ENCODE assay signal across 22 cellular contexts in the genomic region with DNA sequence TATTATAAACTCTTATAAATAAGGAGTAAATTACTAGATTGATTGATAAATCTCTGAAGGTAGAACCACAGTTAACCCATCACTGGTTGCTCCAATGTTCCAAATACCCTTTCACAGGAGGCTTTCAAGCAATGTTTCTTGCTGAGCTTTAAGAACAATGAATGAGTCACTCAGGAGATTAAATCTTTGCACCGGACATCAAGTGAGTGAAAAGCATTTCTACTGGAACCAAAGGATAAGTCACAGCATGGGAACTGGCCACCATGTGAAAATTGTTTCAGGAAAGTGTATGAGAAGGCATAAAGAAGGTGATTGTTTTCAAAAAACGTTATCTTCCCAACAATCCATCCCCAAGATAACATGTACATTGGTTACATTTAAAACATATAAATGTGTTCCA.
DNase-seq lines count a peak whose midpoint lies in the region; ATAC-seq and TF ChIP-seq lines count a peak whose summit lies in the region.
"Had no signal": no experiment of that assay in that cellular context is flagged by ENCODE, and none has a peak within 500 bp of the region (broad histone marks: within the 10 kb centered on the region; RNA-seq: fewer than 3 reads in every experiment).

No MANE protein-coding gene starts in this region.

- H4K91ac ChIP-seq in IMR-90 (ENCODE audit: insufficient read depth, low read depth, low read length), result no peak overlapping the region

- no peak for TF ChIP-seq RAD21 in IMR-90 (IDR thresholded peaks at IDR 0.05; ENCODE audit: low read length)

- no peak overlapping the region for H3K56ac ChIP-seq in IMR-90 (ENCODE audit: extremely low read depth, insufficient read depth, low read length)

- no peak overlapping the region for H3K9ac ChIP-seq in IMR-90 (ENCODE audit: low read depth, low read length)

- H3K27me3 ChIP-seq in IMR-90 (ENCODE audit: control insufficient read depth, insufficient read depth, low read length) (no peaks in the 10 kb centered on the region), vagina (no peaks in the 10 kb centered on the region)
- H3K27me3 ChIP-seq: Peyer's patch, SJCRH30 had no signal

- H3K18ac ChIP-seq in IMR-90 (ENCODE audit: low read depth, low read length), result no peak overlapping the region

- POLR2A ChIA-PET in IMR-90 (lab: Charles Lee; ENCODE audit: unreplicated experiment), result no interaction called here
- POLR2A ChIA-PET in naive thymus-derived CD8-positive, alpha-beta T cell (lab: Charles Lee), result no interaction called here

- TF ChIP-seq POLR2A in IMR-90 (IDR thresholded peaks at IDR 0.05; ENCODE audit: low read depth, low read length) (no peak), vagina (IDR thresholded peaks at IDR 0.05) (no peak)

- no peak overlapping the region for H2BK15ac ChIP-seq in IMR-90 (ENCODE audit: low read depth, low read length)

- H2BK20ac ChIP-seq in IMR-90 (ENCODE audit: low read depth, low read length), result no peak overlapping the region

- H3K4me1 ChIP-seq in IMR-90 (ENCODE audit: control insufficient read depth, insufficient read depth, low read length) (no peaks in the 10 kb centered on the region), vagina (no peaks in the 10 kb centered on the region)
- H3K4me1 ChIP-seq: Peyer's patch, SJCRH30 had no signal

- H3K36me3 Mint-ChIP-seq in naive thymus-derived CD8-positive, alpha-beta T cell, result no peaks in the 10 kb centered on the region
- H3K36me3 Mint-ChIP-seq: CD14-positive monocyte had no signal

- H3K4ac ChIP-seq in IMR-90 (ENCODE audit: low read depth, low read length), result no peak overlapping the region

- DNase-seq in AG08395 (ENCODE audit: low spot score) (peak; percentile 11), IMR-90 (peak; percentile 35), fibroblast of mammary gland (ENCODE audit: low read depth) (peak; percentile 35), non-pigmented ciliary epithelial cell (ENCODE audit: low read depth) (peak; percentile 8), vagina (ENCODE audit: extremely low spot score in 2 of 2) (no peak), NCI-H1436 (lab: John Stamatoyannopoulos, UW) (no peak), NCI-H69 (lab: John Stamatoyannopoulos, UW) (no peak)
- DNase-seq in naive thymus-derived CD8-positive, alpha-beta T cell, result no peak
- DNase-seq: DMS53, EL, GF-D8, KG1, NCI-H1092 treated with DMSO at 0.1 percent for 48 hours, NCI-H2081, NCI-H2171, NCI-H345, NCI-H524, NCI-H82, Peyer's patch, SJCRH30 had no signal

- H3K9me1 ChIP-seq in IMR-90 (ENCODE audit: insufficient read depth, low read length), result no peaks in the 10 kb centered on the region

- WGBS in IMR-90 (ENCODE audit: extremely low coverage in 2 of 2, insufficient read length in 1 of 2), 2 experiments, result no CpG with 5 or more reads among the region's 2 CpGs

- in situ Hi-C loops in IMR-90 (cut with MboI; ENCODE audit: low sequenced_read_pairs), result no loop called here

- no peaks in the 10 kb centered on the region for H3K4me1 Mint-ChIP-seq in naive thymus-derived CD8-positive, alpha-beta T cell
- H3K4me1 Mint-ChIP-seq: CD14-positive monocyte had no signal

- BruUV-seq in IMR-90 (replicated peaks; lab: Mats Ljungman, UMichigan), result no TSS peak

- no peaks in the 10 kb centered on the region for H3K27me3 Mint-ChIP-seq in naive thymus-derived CD8-positive, alpha-beta T cell

- no peak for TF ChIP-seq CTCF in IMR-90 (conservative IDR thresholded peaks at IDR 0.05; ENCODE audit: low read depth, low read length)
- TF ChIP-seq CTCF in fibroblast of mammary gland (conservative IDR thresholded peaks at IDR 0.05; ENCODE audit: control insufficient read depth, insufficient read depth, low read depth, low read length), result no peak
- no peak for TF ChIP-seq CTCF in vagina (IDR thresholded peaks at IDR 0.05)

- H3K4me2 ChIP-seq in IMR-90 (ENCODE audit: low read depth, low read length), result no peak overlapping the region

- H3K9me3 ChIP-seq in IMR-90 (ENCODE audit: control insufficient read depth, insufficient read depth, low read length), result no peaks in the 10 kb centered on the region
- H3K9me3 ChIP-seq in vagina, result no peaks in the 10 kb centered on the region
- H3K9me3 ChIP-seq: Peyer's patch, SJCRH30 had no signal

- dilution Hi-C loops in IMR-90 (cut with HindIII; ENCODE audit: low sequenced_read_pairs, unreplicated experiment), result no loop called here

- ATAC-seq in IMR-90 (ENCODE audit: low read depth), result no peak
- no peak for ATAC-seq in naive thymus-derived CD8-positive, alpha-beta T cell

- H3K23ac ChIP-seq in IMR-90 (ENCODE audit: low read depth, low read length), result no peak overlapping the region

- H3K27ac ChIP-seq in IMR-90 (ENCODE audit: insufficient read depth, low read length) (no peak overlapping the region), vagina (no peak overlapping the region)
- H3K27ac ChIP-seq: HL-60, Peyer's patch, SJCRH30 had no signal

- CTCF ChIA-PET in IMR-90 (lab: Yijun Ruan, JAX), result no interaction called here

- no peak overlapping the region for H4K5ac ChIP-seq in IMR-90 (ENCODE audit: low read depth, low read length)

- H3K79me1 ChIP-seq in IMR-90 (ENCODE audit: low read depth in 1 of 2, low read length in 2 of 2), result no peaks in the 10 kb centered on the region

- no peak overlapping the region for H2AFZ ChIP-seq in IMR-90 (replicated peaks; ENCODE audit: low read length, poor library complexity)

- no peak overlapping the region for H3K14ac ChIP-seq in IMR-90 (replicated peaks; ENCODE audit: low read depth, low read length)

- no peak overlapping the region for H4K8ac ChIP-seq in IMR-90 (ENCODE audit: low read depth in 2 of 2, low read length in 2 of 2)

- H3K9me3 Mint-ChIP-seq in naive thymus-derived CD8-positive, alpha-beta T cell, result peaks cover 0 to 12% (median 0%) of the 10 kb centered on the region in 9 donors

- H2AK9ac ChIP-seq in IMR-90 (replicated peaks; ENCODE audit: low read depth, low read length, poor library complexity), result no peak overlapping the region

- H3K36me3 ChIP-seq in IMR-90 (ENCODE audit: control insufficient read depth, insufficient read depth, low read length) (no peaks in the 10 kb centered on the region), vagina (no peaks in the 10 kb centered on the region)
- H3K36me3 ChIP-seq: Peyer's patch, SJCRH30 had no signal

- no peak overlapping the region for H2AK5ac ChIP-seq in IMR-90 (ENCODE audit: low read depth, low read length)

- H4K20me1 ChIP-seq in IMR-90 (ENCODE audit: insufficient read depth, low read length), result no peaks in the 10 kb centered on the region

- no peak overlapping the region for H2BK120ac ChIP-seq in IMR-90 (ENCODE audit: low read depth, low read length)

- H3K4me3 ChIP-seq in IMR-90 (ENCODE audit: insufficient read depth, low read depth, low read length) (no peak overlapping the region), fibroblast of mammary gland (ENCODE audit: control insufficient read depth, low read depth, low read length) (no peak overlapping the region), vagina (no peak overlapping the region)
- H3K4me3 ChIP-seq: Peyer's patch, SJCRH30 had no signal

- H3K27ac Mint-ChIP-seq in naive thymus-derived CD8-positive, alpha-beta T cell, result no peak overlapping the region
- H3K27ac Mint-ChIP-seq: CD14-positive monocyte had no signal

- H3K4me3 Mint-ChIP-seq in naive thymus-derived CD8-positive, alpha-beta T cell, result no peak overlapping the region
- H3K4me3 Mint-ChIP-seq: CD14-positive monocyte had no signal

- intact Hi-C loops in IMR-90 (cut with micrococcal nuclease), result no loop called here
- intact Hi-C loops in vagina (cut with DNase I), result no loop called here

- no peak overlapping the region for H2BK5ac ChIP-seq in IMR-90 (ENCODE audit: low read depth, low read length, poor library complexity, severe bottlenecking)

TF ChIP-seq in IMR-90, 13 proteins besides CTCF, POLR2A, EP300 and RAD21:
- TF ChIP-seq CHD1 (IDR thresholded peaks at IDR 0.05; ENCODE audit: low read depth, low read length), result no peak
- TF ChIP-seq NFE2L2 (IDR thresholded peaks at IDR 0.05; ENCODE audit: low read depth, low read length), result no peak
- no peak for TF ChIP-seq BHLHE40 (IDR thresholded peaks at IDR 0.05; ENCODE audit: low read depth, low read length)
- TF ChIP-seq MAFK (IDR thresholded peaks at IDR 0.05; ENCODE audit: low read depth, low read length), result no peak
- TF ChIP-seq, protein P1, sequence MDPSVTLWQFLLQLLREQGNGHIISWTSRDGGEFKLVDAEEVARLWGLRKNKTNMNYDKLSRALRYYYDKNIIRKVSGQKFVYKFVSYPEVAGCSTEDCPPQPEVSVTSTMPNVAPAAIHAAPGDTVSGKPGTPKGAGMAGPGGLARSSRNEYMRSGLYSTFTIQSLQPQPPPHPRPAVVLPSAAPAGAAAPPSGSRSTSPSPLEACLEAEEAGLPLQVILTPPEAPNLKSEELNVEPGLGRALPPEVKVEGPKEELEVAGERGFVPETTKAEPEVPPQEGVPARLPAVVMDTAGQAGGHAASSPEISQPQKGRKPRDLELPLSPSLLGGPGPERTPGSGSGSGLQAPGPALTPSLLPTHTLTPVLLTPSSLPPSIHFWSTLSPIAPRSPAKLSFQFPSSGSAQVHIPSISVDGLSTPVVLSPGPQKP (IDR thresholded peaks at IDR 0.05; ENCODE audit: borderline replicate concordance, low read depth, low read length), result no peak
- no peak for TF ChIP-seq CEBPB (IDR thresholded peaks at IDR 0.05; ENCODE audit: low read depth, low read length)
- no peak for TF ChIP-seq FOS (IDR thresholded peaks at IDR 0.05; ENCODE audit: low read depth, low read length)
- TF ChIP-seq SMC3 (IDR thresholded peaks at IDR 0.05; ENCODE audit: low read depth, low read length), result no peak
- TF ChIP-seq RFX5 (IDR thresholded peaks at IDR 0.05; ENCODE audit: low read depth, low read length), result no peak
- TF ChIP-seq RCOR1 (IDR thresholded peaks at IDR 0.05; ENCODE audit: insufficient replicate concordance, low read length), result no peak
- TF ChIP-seq, protein P2, sequence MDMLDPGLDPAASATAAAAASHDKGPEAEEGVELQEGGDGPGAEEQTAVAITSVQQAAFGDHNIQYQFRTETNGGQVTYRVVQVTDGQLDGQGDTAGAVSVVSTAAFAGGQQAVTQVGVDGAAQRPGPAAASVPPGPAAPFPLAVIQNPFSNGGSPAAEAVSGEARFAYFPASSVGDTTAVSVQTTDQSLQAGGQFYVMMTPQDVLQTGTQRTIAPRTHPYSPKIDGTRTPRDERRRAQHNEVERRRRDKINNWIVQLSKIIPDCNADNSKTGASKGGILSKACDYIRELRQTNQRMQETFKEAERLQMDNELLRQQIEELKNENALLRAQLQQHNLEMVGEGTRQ (IDR thresholded peaks at IDR 0.05; ENCODE audit: low read depth, low read length), result no peak
- no peak for TF ChIP-seq MAZ (IDR thresholded peaks at IDR 0.05; ENCODE audit: borderline replicate concordance, low read depth, low read length)
- no peak for TF ChIP-seq MXI1 (IDR thresholded peaks at IDR 0.05; ENCODE audit: borderline replicate concordance, low read depth, low read length)

Comparison
In these comparisons a context has a peak if more than half of its experiments do, and no peak if none do; other contexts are left out.
1. DNase-seq: peak in AG08395 (single experiment), IMR-90 (single experiment), fibroblast of mammary gland (single experiment) and non-pigmented ciliary epithelial cell (single experiment); none in vagina (0 of 2), naive thymus-derived CD8-positive, alpha-beta T cell (0 of 10), NCI-H1436 (single experiment) and NCI-H69 (single experiment).